Comparison of ENCODE assay signal across 8 cellular contexts in the genomic region with DNA sequence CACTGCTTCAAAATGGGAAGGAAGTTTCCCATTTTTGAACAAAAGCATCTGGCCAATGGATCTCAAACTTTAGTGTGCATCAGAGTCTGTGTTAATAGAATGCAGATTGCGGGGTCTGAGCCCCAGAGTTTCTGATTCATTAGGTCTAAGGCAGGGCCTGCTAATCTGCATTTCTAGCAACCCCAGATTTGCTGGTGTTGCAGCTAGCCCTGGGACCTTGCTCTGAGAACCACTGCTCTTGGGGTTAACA. TPM values are rescaled to one million over a fixed set of nuclear protein-coding genes. Genes with fewer than 3 reads are reported as not detected.
DNase-seq lines count a peak whose midpoint lies in the region; ATAC-seq and TF ChIP-seq lines count a peak whose summit lies in the region.

No MANE protein-coding gene starts in this region.

- no peaks in the 10 kb centered on the region for H3K36me3 Mint-ChIP-seq in nephron progenitor cell (ENCODE audit: low read depth)
- no peaks in the 10 kb centered on the region for H3K36me3 Mint-ChIP-seq in glutamatergic neuron (ENCODE audit: unreplicated experiment)

- H3K27ac Mint-ChIP-seq in nephron progenitor cell (peak overlapping the region; percentile 93), glutamatergic neuron (ENCODE audit: unreplicated experiment) (no peak overlapping the region)

- H3K4me1 ChIP-seq in tibial artery: peaks cover 0 to 20% (median 7%) of the 10 kb centered on the region in 4 donors

- H3K4me1 Mint-ChIP-seq in nephron progenitor cell: peaks cover 59% of the 10 kb centered on the region
- H3K4me1 Mint-ChIP-seq in glutamatergic neuron (ENCODE audit: low read depth, unreplicated experiment): peaks cover 4% of the 10 kb centered on the region

- TF ChIP-seq CTCF in GM12864 (IDR thresholded peaks at IDR 0.05; ENCODE audit: low read depth, low read length, missing control alignments): no peak
- no peak for TF ChIP-seq CTCF in VCaP (conservative IDR thresholded peaks at IDR 0.05)
- no peak for TF ChIP-seq CTCF in nephron progenitor cell (IDR thresholded peaks at IDR 0.05)
- TF ChIP-seq CTCF in glutamatergic neuron (IDR thresholded peaks at IDR 0.05; ENCODE audit: partially characterized antibody, unreplicated experiment): no peak
- TF ChIP-seq CTCF in tibial artery (IDR thresholded peaks at IDR 0.05): no peak

- H3K4me3 Mint-ChIP-seq in nephron progenitor cell (no peak overlapping the region), glutamatergic neuron (ENCODE audit: unreplicated experiment) (no peak overlapping the region)

- peak overlapping the region; percentile 14; the same call in 1 of the 2 replicates for H3K4me3 ChIP-seq in GM12864 (ENCODE audit: low read depth, low read length)
- H3K4me3 ChIP-seq in tibial artery: no peak overlapping the region

- peak; percentile 3 for ATAC-seq in GM21786 (IDR thresholded peaks at IDR 0.05; ENCODE audit: unreplicated experiment)

- H3K9me3 Mint-ChIP-seq in nephron progenitor cell (peaks cover 11% of the 10 kb centered on the region), glutamatergic neuron (ENCODE audit: unreplicated experiment) (peaks cover 9% of the 10 kb centered on the region)

- peak overlapping the region; percentile 96 for H3K27ac ChIP-seq in VCaP
- H3K27ac ChIP-seq in tibial artery: no peak overlapping the region

- no peaks in the 10 kb centered on the region for H3K9me3 ChIP-seq in tibial artery

- intact Hi-C loops in tibial artery (cut with DNase I; ENCODE audit: low total_unique reads): no loop called here

- H3K27me3 Mint-ChIP-seq in nephron progenitor cell (ENCODE audit: low read depth, poor library complexity): peaks cover 15% of the 10 kb centered on the region
- H3K27me3 Mint-ChIP-seq in glutamatergic neuron (ENCODE audit: unreplicated experiment): peaks cover 2% of the 10 kb centered on the region

- no peaks in the 10 kb centered on the region for H3K36me3 ChIP-seq in tibial artery

- H3K27me3 ChIP-seq in tibial artery: no peaks in the 10 kb centered on the region

- DNase-seq in GM12864 (ENCODE audit: low read depth) (no peak), nephron progenitor cell (no peak), dermis blood vessel endothelial cell (no peak), glutamatergic neuron (no peak), tibial artery (no peak), NCI-H69 (lab: John Stamatoyannopoulos, UW) (no peak)

RNA-seq across cellular contexts. Expression of gene USP3, which starts 30.7 kb away (rescaled TPM):
- total RNA-seq in dermis blood vessel endothelial cell (39.7 and 47.6 TPM in 2 replicates), glutamatergic neuron (ENCODE audit: unreplicated experiment) (50.9 TPM)
